ENCODE assay signal across 8 cellular contexts in the genomic region with DNA sequence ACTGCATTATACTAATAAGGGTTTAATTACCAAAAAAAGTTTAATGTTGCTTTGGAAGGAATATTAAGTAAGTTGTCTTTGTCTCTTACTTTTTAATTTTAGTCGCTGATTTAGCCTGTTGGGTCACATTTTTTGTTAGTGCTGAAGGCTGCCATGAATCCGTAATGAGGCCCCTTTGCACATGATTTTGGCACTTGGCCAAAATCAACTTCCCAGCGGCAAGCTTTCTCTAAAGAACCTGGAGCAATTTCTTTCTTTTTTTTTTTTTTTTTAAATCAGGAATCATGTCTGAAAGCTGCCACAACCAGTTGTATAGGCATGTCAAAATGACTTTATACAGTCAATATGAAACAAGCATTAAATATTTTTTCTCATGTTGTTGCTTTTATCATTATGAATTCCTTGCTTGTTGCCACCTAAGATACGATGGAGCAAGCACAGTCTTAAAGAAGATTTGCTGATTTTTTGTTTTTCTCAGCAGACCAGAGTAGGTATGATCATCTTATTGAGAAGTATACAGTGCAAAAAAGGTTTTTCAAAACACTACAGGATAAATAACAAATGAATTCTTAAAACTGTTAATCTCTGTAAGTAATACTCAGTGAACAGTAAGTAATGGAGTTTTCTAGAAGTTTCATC.
A peak's percentile ranks its signal among the peaks of the same experiment; 100 is the strongest.
DNase-seq lines count a peak whose midpoint lies in the region; ATAC-seq and TF ChIP-seq lines count a peak whose summit lies in the region.

No MANE protein-coding gene starts in this region.

- H3K27me3 ChIP-seq in breast epithelium = no peaks in the 10 kb centered on the region
- no peaks in the 10 kb centered on the region for H3K27me3 ChIP-seq in left lung
- H3K27me3 ChIP-seq in upper lobe of left lung = no peaks in the 10 kb centered on the region

- intact Hi-C loops in breast epithelium (cut with DNase I; ENCODE audit: low total_unique reads) = no loop called here
- intact Hi-C loops in left lung (cut with DNase I) = no loop called here

- H3K27ac ChIP-seq in breast epithelium = peak overlapping the region; percentile 82 to 88
- peak overlapping the region; percentile 67 to 84 for H3K27ac ChIP-seq in left lung
- peak overlapping the region; percentile 62 to 77 (median 72) for H3K27ac ChIP-seq in upper lobe of left lung

- TF ChIP-seq POLR2A in breast epithelium (IDR thresholded peaks at IDR 0.05) (no peak), upper lobe of left lung (IDR thresholded peaks at IDR 0.05) (no peak)

- TF ChIP-seq CTCF in breast epithelium (IDR thresholded peaks at IDR 0.05) = no peak
- no peak for TF ChIP-seq CTCF in left lung (IDR thresholded peaks at IDR 0.05)
- no peak for TF ChIP-seq CTCF in upper lobe of left lung (IDR thresholded peaks at IDR 0.05)
- TF ChIP-seq CTCF in GM13977 (IDR thresholded peaks at IDR 0.05; ENCODE audit: extremely low read depth, insufficient read depth, missing control alignments) = no peak

- ATAC-seq in left lung (peak; percentile 43), upper lobe of left lung (ENCODE audit: low FRiP score in 2 of 2) (peak in 1 of 2 donors; percentile 67)

- H3K4me3 ChIP-seq in breast epithelium = peak overlapping the region; percentile 35 to 50 (median 45)
- H3K4me3 ChIP-seq in left lung = peak overlapping the region; percentile 24 to 32
- peak overlapping the region in 3 of 4 donors; percentile 21 to 45 (median 43) for H3K4me3 ChIP-seq in upper lobe of left lung

- DNase-seq in NCI-H1417 (lab: John Stamatoyannopoulos, UW) (peak; percentile 64 to 91 (median 64)), breast epithelium (ENCODE audit: low spot score in 2 of 2) (peak in 1 of 2 donors; percentile 51), left lung (no peak), upper lobe of left lung (peak in 1 of 2 donors; percentile 39), GM13977 (ENCODE audit: low spot score) (no peak), SKM-1 (lab: John Stamatoyannopoulos, UW; ENCODE audit: unreplicated experiment) (no peak), RPMI8226 (no peak), NCI-H187 treated with DMSO at 0.1 percent for 48 hours (lab: John Stamatoyannopoulos, UW) (no peak)

- TF ChIP-seq EP300 in upper lobe of left lung (IDR thresholded peaks at IDR 0.05) = no peak

- H3K9me3 ChIP-seq in breast epithelium (no peaks in the 10 kb centered on the region), left lung (no peaks in the 10 kb centered on the region), upper lobe of left lung (no peaks in the 10 kb centered on the region)

- 20 to 23% methylated on average over 4 of the region's 4 CpGs for WGBS in upper lobe of left lung, 2 donors

- in situ Hi-C loops in GM13977 (cut with MboI; ENCODE audit: low pct_unique_long_range_greater_than_20kb, low sequenced_read_pairs, unreplicated experiment) = no loop called here

- no peaks in the 10 kb centered on the region for H3K36me3 ChIP-seq in breast epithelium
- H3K36me3 ChIP-seq in left lung = no peaks in the 10 kb centered on the region
- no peaks in the 10 kb centered on the region for H3K36me3 ChIP-seq in upper lobe of left lung

- H3K4me1 ChIP-seq in breast epithelium (no peaks in the 10 kb centered on the region), left lung (peaks cover 0 to 4% of the 10 kb centered on the region in 2 donors), upper lobe of left lung (peaks cover 0 to 6% (median 0%) of the 10 kb centered on the region in 4 donors)

Comparison
In these comparisons a context has a peak if more than half of its experiments do, and no peak if none do; other contexts are left out.
1. DNase-seq: peak in NCI-H1417 (3 of 3); none in left lung (0 of 2), GM13977 (single experiment), SKM-1 (single experiment), RPMI8226 (single experiment) and NCI-H187 treated with DMSO at 0.1 percent for 48 hours (single experiment).
2. Peak in every context shown above with its lines, with median percentiles within 50 percentile points of each other: H3K27ac ChIP-seq and H3K4me3 ChIP-seq.